19 cellular contexts compared by ENCODE assay signal in the genomic region with DNA sequence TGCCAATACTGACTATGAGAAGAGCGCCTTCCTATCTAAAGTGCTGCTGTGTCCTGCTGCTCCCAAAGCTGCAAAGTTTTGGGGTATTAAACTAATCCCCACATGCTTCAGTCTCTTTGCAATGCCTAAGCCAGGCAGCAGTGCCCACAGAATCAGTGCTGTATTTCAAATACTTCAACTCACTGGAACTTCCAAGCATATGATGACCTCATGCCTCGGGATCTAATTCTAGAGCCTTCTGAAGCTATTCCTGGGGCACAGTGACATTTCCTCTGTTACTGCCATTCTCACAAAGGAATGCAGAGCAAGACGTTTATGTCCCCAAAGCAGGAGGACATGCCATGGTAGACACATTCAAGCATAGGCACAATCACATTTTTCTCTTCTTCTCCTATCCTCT.
"Had no signal": no experiment of that assay in that cellular context is flagged by ENCODE, and none has a peak within 500 bp of the region (broad histone marks: within the 10 kb centered on the region; RNA-seq: fewer than 3 reads in every experiment).

No MANE protein-coding gene starts in this region.

- H3K4me3 Mint-ChIP-seq: activated CD8-positive, alpha-beta memory T cell treated with anti-CD3 and anti-CD28 coated beads, Interleukin-2, amount 10 ng/mL, durations not matched to agents 7 days and 5 days; activated naive CD8-positive, alpha-beta T cell; activated T-cell treated with anti-CD3 and anti-CD28 coated beads, Interleukin-2, amount 50 U/mL, for 24 hours; dendritic cell treated with granulocyte-macrophage colony-stimulating factor and Interleukin-4, amounts not matched to agents 40 ng/mL and 50 ng/mL, for 4 days; effector memory CD8-positive, alpha-beta T cell; mesothelial cell of epicardium; naive thymus-derived CD4-positive, alpha-beta T cell; stimulated activated naive CD8-positive, alpha-beta T cell treated with anti-CD3 and anti-CD28 coated beads, Interleukin-15, amount 100 ng/mL, for 72 hours had no signal

- H3K27me3 Mint-ChIP-seq: activated naive CD8-positive, alpha-beta T cell; activated T-cell treated with anti-CD3 and anti-CD28 coated beads, Interleukin-2, amount 50 U/mL, for 24 hours; dendritic cell treated with granulocyte-macrophage colony-stimulating factor and Interleukin-4, amounts not matched to agents 40 ng/mL and 50 ng/mL, for 4 days; stimulated activated naive CD8-positive, alpha-beta T cell treated with anti-CD3 and anti-CD28 coated beads, Interleukin-15, amount 100 ng/mL, for 72 hours had no signal

- H3K9me3 Mint-ChIP-seq: dendritic cell treated with granulocyte-macrophage colony-stimulating factor and Interleukin-4, amounts not matched to agents 40 ng/mL and 50 ng/mL, for 4 days; effector memory CD8-positive, alpha-beta T cell; mesothelial cell of epicardium; stimulated activated naive CD8-positive, alpha-beta T cell treated with anti-CD3 and anti-CD28 coated beads, Interleukin-15, amount 100 ng/mL, for 72 hours had no signal

- H2AFZ ChIP-seq: parathyroid adenoma had no signal

- H3K4me3 ChIP-seq: testis, vagina had no signal

- H3K36me3 ChIP-seq: vagina had no signal

- H3K27ac Mint-ChIP-seq: activated CD8-positive, alpha-beta memory T cell treated with anti-CD3 and anti-CD28 coated beads, Interleukin-2, amount 10 ng/mL, durations not matched to agents 7 days and 5 days; activated naive CD8-positive, alpha-beta T cell; activated T-cell treated with anti-CD3 and anti-CD28 coated beads, Interleukin-2, amount 50 U/mL, for 24 hours; dendritic cell treated with granulocyte-macrophage colony-stimulating factor and Interleukin-4, amounts not matched to agents 40 ng/mL and 50 ng/mL, for 4 days; effector memory CD8-positive, alpha-beta T cell; mesothelial cell of epicardium; stimulated activated naive CD8-positive, alpha-beta T cell treated with anti-CD3 and anti-CD28 coated beads, Interleukin-15, amount 100 ng/mL, for 72 hours had no signal

- DNase-seq: activated CD4-positive, alpha-beta T cell treated with anti-CD3 and anti-CD28 coated beads, Interleukin-2, amount 50 U/mL, for 48 hours; activated CD8-positive, alpha-beta memory T cell treated with anti-CD3 and anti-CD28 coated beads, Interleukin-2, amount 10 ng/mL, durations not matched to agents 7 days and 5 days; activated effector memory CD4-positive, alpha-beta T cell treated with anti-CD3 and anti-CD28 coated beads, Interleukin-2, amount 50 U/mL, for 16 hours; activated T-cell treated with anti-CD3 and anti-CD28 coated beads, Interleukin-2, amount 50 U/mL, for 24 hours; caudate nucleus; effector memory CD8-positive, alpha-beta T cell; hippocampal formation; naive thymus-derived CD4-positive, alpha-beta T cell; stimulated activated CD4-positive, alpha-beta T cell treated with anti-CD3 and anti-CD28 coated beads, Interleukin-15, amount 100 ng/mL, for 24 hours; stimulated activated CD4-positive, alpha-beta T cell treated with anti-CD3 and anti-CD28 coated beads, Interleukin-4, amount 100 ng/mL, for 24 hours; stimulated activated naive CD8-positive, alpha-beta T cell treated with anti-CD3 and anti-CD28 coated beads, Interleukin-15, amount 100 ng/mL, for 72 hours; T-helper 2 cell; testis had no signal

- H3K36me3 Mint-ChIP-seq: activated naive CD8-positive, alpha-beta T cell; mesothelial cell of epicardium had no signal

- H3K9me3 ChIP-seq: testis, vagina had no signal

- H3K9ac ChIP-seq: parathyroid adenoma had no signal

- ATAC-seq: activated CD4-positive, CD25-positive, alpha-beta regulatory T cell treated with anti-CD3 and anti-CD28 coated beads, Interleukin-2, amount 50 U/mL, for 24 hours; activated CD8-positive, alpha-beta memory T cell treated with anti-CD3 and anti-CD28 coated beads, Interleukin-2, amount 10 ng/mL, durations not matched to agents 7 days and 5 days; effector memory CD8-positive, alpha-beta T cell; naive thymus-derived CD4-positive, alpha-beta T cell; stimulated activated naive CD8-positive, alpha-beta T cell treated with anti-CD3 and anti-CD28 coated beads, Interleukin-15, amount 100 ng/mL, for 72 hours had no signal

- H3K27me3 ChIP-seq: testis, vagina had no signal

- H3K27ac ChIP-seq: parathyroid adenoma, testis, vagina had no signal

- H3K79me2 ChIP-seq: parathyroid adenoma had no signal

- H3K4me1 ChIP-seq: parathyroid adenoma, testis, vagina had no signal
